Comparison of ENCODE assay signal across 7 cellular contexts in the genomic region with DNA sequence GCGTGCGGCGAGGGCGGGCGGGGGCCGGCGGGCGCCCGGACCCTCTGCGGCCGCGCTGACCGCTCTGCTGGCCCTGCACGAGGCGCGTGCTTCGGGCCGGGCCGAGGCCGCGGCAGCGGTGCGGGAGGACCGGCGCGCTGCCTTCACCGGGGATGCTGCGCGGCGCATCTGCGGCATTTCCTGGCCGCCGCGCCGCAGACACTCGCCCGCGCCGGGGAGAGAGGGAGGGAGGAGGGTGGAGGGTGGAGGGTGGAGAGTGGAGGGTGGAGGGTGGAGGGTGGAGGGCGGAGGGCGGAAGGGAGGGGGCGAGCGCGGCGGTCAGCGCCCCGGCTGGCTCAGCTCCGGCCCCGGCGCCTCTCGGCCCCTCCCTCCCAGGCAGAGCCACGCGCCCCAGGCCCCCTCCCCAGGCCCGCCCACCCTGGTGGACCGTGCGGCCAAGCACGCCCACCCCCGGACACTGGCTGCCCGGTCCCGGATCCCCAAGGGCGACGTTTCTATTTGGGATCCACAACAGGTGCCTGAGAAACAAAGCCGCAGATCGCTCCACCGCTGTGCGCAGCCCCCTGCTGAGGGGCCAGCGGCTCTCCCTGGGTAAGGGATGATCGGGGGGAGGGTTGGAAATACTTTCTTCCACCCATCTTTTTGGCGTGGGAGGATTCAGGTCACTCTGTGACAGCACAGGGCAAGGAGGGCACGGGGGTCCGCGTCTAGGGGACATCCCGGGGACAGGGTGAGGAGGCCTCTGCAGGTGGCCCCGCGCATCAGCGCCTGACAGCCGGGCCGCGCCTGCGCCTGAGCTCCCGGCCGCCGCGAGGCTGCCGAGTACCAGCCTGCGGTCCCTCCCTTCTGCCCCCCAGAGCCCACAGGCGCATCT.
DNase-seq lines count a peak whose midpoint lies in the region; ATAC-seq and TF ChIP-seq lines count a peak whose summit lies in the region.

No MANE protein-coding gene starts in this region.

- peak; percentile 71 for TF ChIP-seq CTCF in brain microvascular endothelial cell (IDR thresholded peaks at IDR 0.05; ENCODE audit: low read depth, low read length, missing control alignments)

- no peaks in the 10 kb centered on the region for H3K9me3 ChIP-seq in iPS-18c (ENCODE audit: control insufficient read depth, insufficient read depth, low read length)
- H3K9me3 ChIP-seq in skeletal muscle tissue (ENCODE audit: control insufficient read depth in 3 of 3, low read length in 3 of 3), result no peaks in the 10 kb centered on the region

- H3K27ac ChIP-seq in brain microvascular endothelial cell, result peak overlapping the region; percentile 31
- H3K27ac ChIP-seq in skeletal muscle tissue (ENCODE audit: low read depth, low read length), result peak overlapping the region; percentile 98

- ATAC-seq in HG02623 (IDR thresholded peaks at IDR 0.05; ENCODE audit: unreplicated experiment), result peak; percentile 76

- peaks cover 8 to 19% (median 15%) of the 10 kb centered on the region in 3 donors for H3K4me1 ChIP-seq in skeletal muscle tissue (ENCODE audit: control insufficient read depth in 3 of 3, insufficient read depth in 3 of 3, low read length in 3 of 3)

- H3K9ac ChIP-seq in skeletal muscle tissue (ENCODE audit: low read depth in 1 of 3, low read length in 3 of 3), result peak overlapping the region; percentile 97 to 98 (median 98)

- peak; percentile 57 for TF ChIP-seq POLR2A in GM15510 (IDR thresholded peaks at IDR 0.05; ENCODE audit: borderline replicate concordance, extremely low read depth, insufficient read length)

- DNase-seq in NCI-H1105 (lab: John Stamatoyannopoulos, UW) (peak; percentile 77), T-helper 1 cell (peak in 3 of 5 donors; percentile 12 to 80 (median 24)), brain microvascular endothelial cell (peak; percentile 67)

- H3K36me3 ChIP-seq in brain microvascular endothelial cell (replicated peaks) (no peaks in the 10 kb centered on the region), skeletal muscle tissue (ENCODE audit: control insufficient read depth in 3 of 3, insufficient read depth in 3 of 3, low read length in 3 of 3) (no peaks in the 10 kb centered on the region)

- in situ Hi-C loops in brain microvascular endothelial cell (cut with HindIII; ENCODE audit: low pct_ligation_motif_present, low sequenced_read_pairs), result no loop called here

- H3K4me3 ChIP-seq in brain microvascular endothelial cell (ENCODE audit: low read depth, low read length) (peak overlapping the region; percentile 69), iPS-18c (ENCODE audit: insufficient read depth, low read depth, low read length) (peak overlapping the region; percentile 91), skeletal muscle tissue (ENCODE audit: low read length in 3 of 3) (peak overlapping the region; percentile 86 to 99 (median 94))

- H3K27me3 ChIP-seq in brain microvascular endothelial cell (replicated peaks) (no peaks in the 10 kb centered on the region), skeletal muscle tissue (ENCODE audit: control insufficient read depth in 3 of 3, insufficient read depth in 3 of 3, low read length in 3 of 3) (no peaks in the 10 kb centered on the region)

Comparison
In these comparisons a context has a peak if more than half of its experiments do, and no peak if none do; other contexts are left out.
1. Peak in every context shown above with its lines: DNase-seq, ATAC-seq, H3K4me3 ChIP-seq and H3K27ac ChIP-seq.
2. DNase-seq: peak in every context shown above with its lines; median percentile 77 in NCI-H1105; 67 in brain microvascular endothelial cell; 24 in T-helper 1 cell.